1 cellular context compared by ENCODE assay signal in the genomic region with DNA sequence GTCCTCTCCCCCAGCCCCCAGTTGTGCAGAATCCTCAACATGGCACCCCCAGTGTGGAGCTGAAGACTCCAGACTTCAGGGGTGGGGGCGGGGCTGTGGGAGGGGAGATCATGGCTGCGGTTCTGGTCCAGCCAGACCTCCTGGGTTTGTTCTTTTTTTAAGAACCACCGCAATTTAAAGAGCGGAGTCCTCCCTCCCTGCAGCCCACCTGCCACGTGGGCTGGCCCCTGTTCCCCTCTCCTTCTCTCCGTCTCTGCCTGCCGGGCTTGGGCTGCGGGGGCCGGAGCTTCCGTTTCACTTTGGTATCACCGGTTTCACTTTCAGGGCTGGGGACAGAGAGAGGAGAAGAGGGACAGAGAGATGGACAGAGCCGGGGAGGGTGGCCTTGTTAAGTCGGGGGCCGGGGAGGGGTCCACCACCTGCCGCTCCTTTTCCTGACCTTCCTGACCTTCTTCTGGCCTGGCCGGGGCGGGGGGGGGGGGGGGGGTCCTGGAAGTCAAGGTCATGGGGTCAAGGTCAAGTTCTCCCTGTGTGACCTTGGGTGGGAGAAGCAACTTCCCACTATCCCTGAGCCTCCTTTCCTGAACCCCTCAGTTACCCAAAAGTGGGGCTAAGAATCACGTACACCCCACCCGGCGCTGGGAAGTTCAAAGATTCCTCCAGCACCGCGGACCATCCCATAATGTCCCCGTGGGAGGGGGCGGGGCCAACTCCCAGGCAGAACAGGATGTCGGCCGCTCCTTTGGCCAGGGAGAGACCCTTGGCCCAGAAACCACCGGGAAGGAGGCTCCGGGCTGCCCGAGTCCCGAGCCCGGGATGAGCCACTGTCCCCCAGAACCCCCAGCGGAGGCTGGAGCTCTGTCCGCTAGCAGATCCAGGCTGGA.
TF ChIP-seq lines count a peak whose summit lies in the region.

No MANE protein-coding gene starts in this region.

TF ChIP-seq in K562, 482 proteins besides CTCF, POLR2A, EP300 and RAD21 (continued from another document and continues in another):
- TF ChIP-seq RBM14 (IDR thresholded peaks at IDR 0.05; ENCODE audit: borderline replicate concordance, insufficient read depth, low read depth, low read length) (no peak), NR2C1 (IDR thresholded peaks at IDR 0.05) (peak; percentile 84), NR2C1 (tag; IDR thresholded peaks at IDR 0.05) (peak; percentile 94), ARNT (IDR thresholded peaks at IDR 0.05) (no peak), ETV1 (tag; conservative IDR thresholded peaks at IDR 0.05; ENCODE audit: low read depth) (0 out of 2 replicates have a peak, but pooled peaks have one; percentile 17), KDM5B (IDR thresholded peaks at IDR 0.05; ENCODE audit: insufficient replicate concordance, low read depth, low read length) (no peak), ZNF311 (CRISPR knock-in tag; IDR thresholded peaks at IDR 0.05) (no peak), GATAD2B (IDR thresholded peaks at IDR 0.05; ENCODE audit: borderline replicate concordance) (no peak; the same call in 1 of the 2 replicates), ZNF24 (IDR thresholded peaks at IDR 0.05) (no peak), SLC30A9 (CRISPR knock-in tag; IDR thresholded peaks at IDR 0.05) (no peak), POLR2G (IDR thresholded peaks at IDR 0.05; ENCODE audit: low read depth, low read length) (peak; percentile 51), FOXA1 (IDR thresholded peaks at IDR 0.05; ENCODE audit: borderline replicate concordance) (no peak), NFRKB (IDR thresholded peaks at IDR 0.05; ENCODE audit: low read depth) (no peak; the same call in none of the 2 replicates), MYNN (IDR thresholded peaks at IDR 0.05) (no peak), MYNN (CRISPR knock-in tag; IDR thresholded peaks at IDR 0.05) (no peak), THRAP3 (IDR thresholded peaks at IDR 0.05; ENCODE audit: borderline replicate concordance) (no peak), MAFK (IDR thresholded peaks at IDR 0.05; ENCODE audit: low read length) (no peak), IFI16 (CRISPR knock-in tag; IDR thresholded peaks at IDR 0.05) (no peak)
- TF ChIP-seq, protein P1, sequence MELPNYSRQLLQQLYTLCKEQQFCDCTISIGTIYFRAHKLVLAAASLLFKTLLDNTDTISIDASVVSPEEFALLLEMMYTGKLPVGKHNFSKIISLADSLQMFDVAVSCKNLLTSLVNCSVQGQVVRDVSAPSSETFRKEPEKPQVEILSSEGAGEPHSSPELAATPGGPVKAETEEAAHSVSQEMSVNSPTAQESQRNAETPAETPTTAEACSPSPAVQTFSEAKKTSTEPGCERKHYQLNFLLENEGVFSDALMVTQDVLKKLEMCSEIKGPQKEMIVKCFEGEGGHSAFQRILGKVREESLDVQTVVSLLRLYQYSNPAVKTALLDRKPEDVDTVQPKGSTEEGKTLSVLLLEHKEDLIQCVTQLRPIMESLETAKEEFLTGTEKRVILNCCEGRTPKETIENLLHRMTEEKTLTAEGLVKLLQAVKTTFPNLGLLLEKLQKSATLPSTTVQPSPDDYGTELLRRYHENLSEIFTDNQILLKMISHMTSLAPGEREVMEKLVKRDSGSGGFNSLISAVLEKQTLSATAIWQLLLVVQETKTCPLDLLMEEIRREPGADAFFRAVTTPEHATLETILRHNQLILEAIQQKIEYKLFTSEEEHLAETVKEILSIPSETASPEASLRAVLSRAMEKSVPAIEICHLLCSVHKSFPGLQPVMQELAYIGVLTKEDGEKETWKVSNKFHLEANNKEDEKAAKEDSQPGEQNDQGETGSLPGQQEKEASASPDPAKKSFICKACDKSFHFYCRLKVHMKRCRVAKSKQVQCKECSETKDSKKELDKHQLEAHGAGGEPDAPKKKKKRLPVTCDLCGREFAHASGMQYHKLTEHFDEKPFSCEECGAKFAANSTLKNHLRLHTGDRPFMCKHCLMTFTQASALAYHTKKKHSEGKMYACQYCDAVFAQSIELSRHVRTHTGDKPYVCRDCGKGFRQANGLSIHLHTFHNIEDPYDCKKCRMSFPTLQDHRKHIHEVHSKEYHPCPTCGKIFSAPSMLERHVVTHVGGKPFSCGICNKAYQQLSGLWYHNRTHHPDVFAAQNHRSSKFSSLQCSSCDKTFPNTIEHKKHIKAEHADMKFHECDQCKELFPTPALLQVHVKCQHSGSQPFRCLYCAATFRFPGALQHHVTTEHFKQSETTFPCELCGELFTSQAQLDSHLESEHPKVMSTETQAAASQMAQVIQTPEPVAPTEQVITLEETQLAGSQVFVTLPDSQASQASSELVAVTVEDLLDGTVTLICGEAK (IDR thresholded peaks at IDR 0.05), result 0 out of 2 replicates have a peak, but pooled peaks have one; percentile 27
- TF ChIP-seq, protein P1 (CRISPR knock-in tag; IDR thresholded peaks at IDR 0.05), result no peak
- TF ChIP-seq, protein P2, sequence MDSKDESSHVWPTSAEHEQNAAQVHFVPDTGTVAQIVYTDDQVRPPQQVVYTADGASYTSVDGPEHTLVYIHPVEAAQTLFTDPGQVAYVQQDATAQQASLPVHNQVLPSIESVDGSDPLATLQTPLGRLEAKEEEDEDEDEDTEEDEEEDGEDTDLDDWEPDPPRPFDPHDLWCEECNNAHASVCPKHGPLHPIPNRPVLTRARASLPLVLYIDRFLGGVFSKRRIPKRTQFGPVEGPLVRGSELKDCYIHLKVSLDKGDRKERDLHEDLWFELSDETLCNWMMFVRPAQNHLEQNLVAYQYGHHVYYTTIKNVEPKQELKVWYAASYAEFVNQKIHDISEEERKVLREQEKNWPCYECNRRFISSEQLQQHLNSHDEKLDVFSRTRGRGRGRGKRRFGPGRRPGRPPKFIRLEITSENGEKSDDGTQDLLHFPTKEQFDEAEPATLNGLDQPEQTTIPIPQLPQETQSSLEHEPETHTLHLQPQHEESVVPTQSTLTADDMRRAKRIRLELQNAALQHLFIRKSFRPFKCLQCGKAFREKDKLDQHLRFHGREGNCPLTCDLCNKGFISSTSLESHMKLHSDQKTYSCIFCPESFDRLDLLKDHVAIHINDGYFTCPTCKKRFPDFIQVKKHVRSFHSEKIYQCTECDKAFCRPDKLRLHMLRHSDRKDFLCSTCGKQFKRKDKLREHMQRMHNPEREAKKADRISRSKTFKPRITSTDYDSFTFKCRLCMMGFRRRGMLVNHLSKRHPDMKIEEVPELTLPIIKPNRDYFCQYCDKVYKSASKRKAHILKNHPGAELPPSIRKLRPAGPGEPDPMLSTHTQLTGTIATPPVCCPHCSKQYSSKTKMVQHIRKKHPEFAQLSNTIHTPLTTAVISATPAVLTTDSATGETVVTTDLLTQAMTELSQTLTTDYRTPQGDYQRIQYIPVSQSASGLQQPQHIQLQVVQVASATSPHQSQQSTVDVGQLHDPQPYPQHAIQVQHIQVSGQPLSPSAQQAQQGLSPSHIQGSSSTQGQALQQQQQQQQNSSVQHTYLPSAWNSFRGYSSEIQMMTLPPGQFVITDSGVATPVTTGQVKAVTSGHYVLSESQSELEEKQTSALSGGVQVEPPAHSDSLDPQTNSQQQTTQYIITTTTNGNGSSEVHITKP (IDR thresholded peaks at IDR 0.05; ENCODE audit: partially characterized antibody), result peak; percentile 55
- TF ChIP-seq, protein P3, sequence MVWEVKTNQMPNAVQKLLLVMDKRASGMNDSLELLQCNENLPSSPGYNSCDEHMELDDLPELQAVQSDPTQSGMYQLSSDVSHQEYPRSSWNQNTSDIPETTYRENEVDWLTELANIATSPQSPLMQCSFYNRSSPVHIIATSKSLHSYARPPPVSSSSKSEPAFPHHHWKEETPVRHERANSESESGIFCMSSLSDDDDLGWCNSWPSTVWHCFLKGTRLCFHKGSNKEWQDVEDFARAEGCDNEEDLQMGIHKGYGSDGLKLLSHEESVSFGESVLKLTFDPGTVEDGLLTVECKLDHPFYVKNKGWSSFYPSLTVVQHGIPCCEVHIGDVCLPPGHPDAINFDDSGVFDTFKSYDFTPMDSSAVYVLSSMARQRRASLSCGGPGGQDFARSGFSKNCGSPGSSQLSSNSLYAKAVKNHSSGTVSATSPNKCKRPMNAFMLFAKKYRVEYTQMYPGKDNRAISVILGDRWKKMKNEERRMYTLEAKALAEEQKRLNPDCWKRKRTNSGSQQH (CRISPR knock-in tag; IDR thresholded peaks at IDR 0.05), result no peak
- TF ChIP-seq, protein P4, sequence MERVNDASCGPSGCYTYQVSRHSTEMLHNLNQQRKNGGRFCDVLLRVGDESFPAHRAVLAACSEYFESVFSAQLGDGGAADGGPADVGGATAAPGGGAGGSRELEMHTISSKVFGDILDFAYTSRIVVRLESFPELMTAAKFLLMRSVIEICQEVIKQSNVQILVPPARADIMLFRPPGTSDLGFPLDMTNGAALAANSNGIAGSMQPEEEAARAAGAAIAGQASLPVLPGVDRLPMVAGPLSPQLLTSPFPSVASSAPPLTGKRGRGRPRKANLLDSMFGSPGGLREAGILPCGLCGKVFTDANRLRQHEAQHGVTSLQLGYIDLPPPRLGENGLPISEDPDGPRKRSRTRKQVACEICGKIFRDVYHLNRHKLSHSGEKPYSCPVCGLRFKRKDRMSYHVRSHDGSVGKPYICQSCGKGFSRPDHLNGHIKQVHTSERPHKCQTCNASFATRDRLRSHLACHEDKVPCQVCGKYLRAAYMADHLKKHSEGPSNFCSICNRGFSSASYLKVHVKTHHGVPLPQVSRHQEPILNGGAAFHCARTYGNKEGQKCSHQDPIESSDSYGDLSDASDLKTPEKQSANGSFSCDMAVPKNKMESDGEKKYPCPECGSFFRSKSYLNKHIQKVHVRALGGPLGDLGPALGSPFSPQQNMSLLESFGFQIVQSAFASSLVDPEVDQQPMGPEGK (CRISPR knock-in tag; IDR thresholded peaks at IDR 0.05; ENCODE audit: borderline replicate concordance), result no peak
- TF ChIP-seq, protein P5, sequence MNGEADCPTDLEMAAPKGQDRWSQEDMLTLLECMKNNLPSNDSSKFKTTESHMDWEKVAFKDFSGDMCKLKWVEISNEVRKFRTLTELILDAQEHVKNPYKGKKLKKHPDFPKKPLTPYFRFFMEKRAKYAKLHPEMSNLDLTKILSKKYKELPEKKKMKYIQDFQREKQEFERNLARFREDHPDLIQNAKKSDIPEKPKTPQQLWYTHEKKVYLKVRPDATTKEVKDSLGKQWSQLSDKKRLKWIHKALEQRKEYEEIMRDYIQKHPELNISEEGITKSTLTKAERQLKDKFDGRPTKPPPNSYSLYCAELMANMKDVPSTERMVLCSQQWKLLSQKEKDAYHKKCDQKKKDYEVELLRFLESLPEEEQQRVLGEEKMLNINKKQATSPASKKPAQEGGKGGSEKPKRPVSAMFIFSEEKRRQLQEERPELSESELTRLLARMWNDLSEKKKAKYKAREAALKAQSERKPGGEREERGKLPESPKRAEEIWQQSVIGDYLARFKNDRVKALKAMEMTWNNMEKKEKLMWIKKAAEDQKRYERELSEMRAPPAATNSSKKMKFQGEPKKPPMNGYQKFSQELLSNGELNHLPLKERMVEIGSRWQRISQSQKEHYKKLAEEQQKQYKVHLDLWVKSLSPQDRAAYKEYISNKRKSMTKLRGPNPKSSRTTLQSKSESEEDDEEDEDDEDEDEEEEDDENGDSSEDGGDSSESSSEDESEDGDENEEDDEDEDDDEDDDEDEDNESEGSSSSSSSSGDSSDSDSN (IDR thresholded peaks at IDR 0.05; ENCODE audit: borderline replicate concordance in 1 of 2, low read depth in 2 of 2, low read length in 2 of 2), result peak in 1 of 2 experiments; percentile 64; a peak in 1 of 4 replicates
- TF ChIP-seq, protein P6, sequence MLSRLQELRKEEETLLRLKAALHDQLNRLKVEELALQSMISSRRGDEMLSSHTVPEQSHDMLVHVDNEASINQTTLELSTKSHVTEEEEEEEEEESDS (CRISPR knock-in tag; IDR thresholded peaks at IDR 0.05), result no peak
- TF ChIP-seq, protein P7, sequence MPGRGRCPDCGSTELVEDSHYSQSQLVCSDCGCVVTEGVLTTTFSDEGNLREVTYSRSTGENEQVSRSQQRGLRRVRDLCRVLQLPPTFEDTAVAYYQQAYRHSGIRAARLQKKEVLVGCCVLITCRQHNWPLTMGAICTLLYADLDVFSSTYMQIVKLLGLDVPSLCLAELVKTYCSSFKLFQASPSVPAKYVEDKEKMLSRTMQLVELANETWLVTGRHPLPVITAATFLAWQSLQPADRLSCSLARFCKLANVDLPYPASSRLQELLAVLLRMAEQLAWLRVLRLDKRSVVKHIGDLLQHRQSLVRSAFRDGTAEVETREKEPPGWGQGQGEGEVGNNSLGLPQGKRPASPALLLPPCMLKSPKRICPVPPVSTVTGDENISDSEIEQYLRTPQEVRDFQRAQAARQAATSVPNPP (IDR thresholded peaks at IDR 0.05; ENCODE audit: borderline replicate concordance, insufficient read depth, insufficient read length), result no peak
- TF ChIP-seq, protein P8, sequence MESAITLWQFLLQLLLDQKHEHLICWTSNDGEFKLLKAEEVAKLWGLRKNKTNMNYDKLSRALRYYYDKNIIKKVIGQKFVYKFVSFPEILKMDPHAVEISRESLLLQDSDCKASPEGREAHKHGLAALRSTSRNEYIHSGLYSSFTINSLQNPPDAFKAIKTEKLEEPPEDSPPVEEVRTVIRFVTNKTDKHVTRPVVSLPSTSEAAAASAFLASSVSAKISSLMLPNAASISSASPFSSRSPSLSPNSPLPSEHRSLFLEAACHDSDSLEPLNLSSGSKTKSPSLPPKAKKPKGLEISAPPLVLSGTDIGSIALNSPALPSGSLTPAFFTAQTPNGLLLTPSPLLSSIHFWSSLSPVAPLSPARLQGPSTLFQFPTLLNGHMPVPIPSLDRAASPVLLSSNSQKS (CRISPR knock-in tag; IDR thresholded peaks at IDR 0.05), result no peak
- TF ChIP-seq, protein P9, sequence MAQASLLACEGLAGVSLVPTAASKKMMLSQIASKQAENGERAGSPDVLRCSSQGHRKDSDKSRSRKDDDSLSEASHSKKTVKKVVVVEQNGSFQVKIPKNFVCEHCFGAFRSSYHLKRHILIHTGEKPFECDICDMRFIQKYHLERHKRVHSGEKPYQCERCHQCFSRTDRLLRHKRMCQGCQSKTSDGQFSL (CRISPR knock-in tag; IDR thresholded peaks at IDR 0.05), result peak; percentile 84
- TF ChIP-seq, protein P9 (tag; IDR thresholded peaks at IDR 0.05), result peak in 1 of 2 experiments; percentile 92; a peak in 2 of 4 replicates
